In genomic region chr12:104064842-104065441, GRCh38 we compare ENCODE assay signal across 8 cellular contexts. TPM values are rescaled to one million over a fixed set of nuclear protein-coding genes. Genes with fewer than 3 reads are reported as not detected.
A peak's percentile ranks its signal among the peaks of the same experiment; 100 is the strongest.
DNase-seq lines count a peak whose midpoint lies in the region; ATAC-seq and TF ChIP-seq lines count a peak whose summit lies in the region.

No MANE protein-coding gene starts in this region.

- H3K27ac ChIP-seq in HCT116 (ENCODE audit: low read depth, low read length), result peak overlapping the region; percentile 53; the same call in 1 of the 2 replicates
- H3K27ac ChIP-seq in naive thymus-derived CD4-positive, alpha-beta T cell (ENCODE audit: low read depth, low read length), result peak overlapping the region; percentile 79

- no peak for TF ChIP-seq RAD21 in HCT116 (IDR thresholded peaks at IDR 0.05; ENCODE audit: low read depth)

- peak overlapping the region; percentile 62 for H3K9ac ChIP-seq in HCT116 (ENCODE audit: low read length)

- TF ChIP-seq POLR2A in HCT116 (IDR thresholded peaks at IDR 0.05; ENCODE audit: borderline replicate concordance, extremely low read depth, insufficient read depth, insufficient read length) (no peak), erythroblast (IDR thresholded peaks at IDR 0.05; ENCODE audit: low read length) (no peak)

- peak overlapping the region; percentile 65 to 72 for H3K4me3 ChIP-seq in HCT116 (replicated peaks in 1 of 2; ENCODE audit: low read depth in 1 of 2, low read length in 2 of 2)
- H3K4me3 ChIP-seq in naive thymus-derived CD4-positive, alpha-beta T cell (ENCODE audit: low read length), result peak overlapping the region; percentile 95

- H3K27me3 ChIP-seq in HCT116 (ENCODE audit: insufficient read depth, low read length), result no peaks in the 10 kb centered on the region
- no peaks in the 10 kb centered on the region for H3K27me3 ChIP-seq in naive thymus-derived CD4-positive, alpha-beta T cell (ENCODE audit: control insufficient read depth in 2 of 2, insufficient read depth in 2 of 2, low read length in 2 of 2)

- H3K36me3 Mint-ChIP-seq in naive thymus-derived CD4-positive, alpha-beta T cell, result peaks cover 0 to 12% (median 7%) of the 10 kb centered on the region in 5 donors

- peaks cover 6 to 18% of the 10 kb centered on the region in 2 experiments; a peak in 3 of 4 replicates for H3K4me1 ChIP-seq in HCT116 (ENCODE audit: control insufficient read depth in 1 of 2, insufficient read depth in 2 of 2, low read length in 2 of 2)
- H3K4me1 ChIP-seq in naive thymus-derived CD4-positive, alpha-beta T cell (ENCODE audit: control insufficient read depth in 2 of 2, insufficient read depth in 2 of 2, low read length in 2 of 2), result peaks cover 5 to 9% of the 10 kb centered on the region in 2 donors

- H4K20me1 ChIP-seq in HCT116 (ENCODE audit: insufficient read depth), result no peaks in the 10 kb centered on the region

- H3K79me2 ChIP-seq in HCT116 (ENCODE audit: insufficient read depth, low read length), result no peaks in the 10 kb centered on the region

- no peaks in the 10 kb centered on the region for H3K9me3 Mint-ChIP-seq in naive thymus-derived CD4-positive, alpha-beta T cell

- H3K36me3 ChIP-seq in HCT116 (ENCODE audit: control insufficient read depth in 1 of 2, insufficient read depth in 2 of 2, low read length in 2 of 2), result 0 out of 4 replicates have a peak, but pooled peaks cover 0 to 2% of the 10 kb centered on the region in 2 experiments
- H3K36me3 ChIP-seq in naive thymus-derived CD4-positive, alpha-beta T cell (ENCODE audit: control insufficient read depth in 2 of 3, insufficient read depth in 3 of 3, low read length in 3 of 3), result peaks cover 0 to 8% (median 0%) of the 10 kb centered on the region in 3 experiments

- peaks cover 13 to 31% (median 21%) of the 10 kb centered on the region in 7 donors for H3K4me1 Mint-ChIP-seq in naive thymus-derived CD4-positive, alpha-beta T cell

- CTCF ChIA-PET in HCT116 (lab: Charles Lee), result no interaction called here
- CTCF ChIA-PET in naive thymus-derived CD4-positive, alpha-beta T cell (lab: Charles Lee), result interaction anchor here (2.8 kb wide), 1 partner anchor 44 kb away, joined by 10 read pairs; no protein-coding TSS in a partner anchor

- intact Hi-C loops in HCT116 (cut with micrococcal nuclease), result no loop called here
- intact Hi-C loops in naive thymus-derived CD4-positive, alpha-beta T cell (cut with micrococcal nuclease), result loop anchor here (1.0 to 10.0 kb wide), 14 partner anchors 72 to 1172 kb away; partner anchors contain the start of genes HSP90B1 (in 2 of the 2), WASHC4 (in 2 of the 2), APPL2 (in 1 of the 2) and CHST11 (in 1 of the 2)

- H3K27me3 Mint-ChIP-seq in naive thymus-derived CD4-positive, alpha-beta T cell, result peaks cover 5 to 23% (median 9%) of the 10 kb centered on the region in 5 donors

- POLR2A ChIA-PET in HCT116 (lab: Charles Lee), result no interaction called here
- POLR2A ChIA-PET in naive thymus-derived CD4-positive, alpha-beta T cell (lab: Charles Lee), result interaction anchor here (1.2 to 1.8 kb wide), 5 partner anchors 22 to 163 kb away, joined by 3 to 16 read pairs (median 9); partner anchors contain the start of genes HSP90B1, NFYB and TDG

- RAD21 ChIA-PET in HCT116 (lab: Charles Lee; ENCODE audit: low non-redundant PET in 1 of 2, low total read pairs in 2 of 2, uncharacterized antibody in 2 of 2, unreplicated experiment in 2 of 2), result no interaction called here

- no peak for TF ChIP-seq CTCF in GM10266 (IDR thresholded peaks at IDR 0.05; ENCODE audit: control insufficient read depth, insufficient read depth, low read depth, missing control alignments)
- no peak for TF ChIP-seq CTCF in HCT116 (IDR thresholded peaks at IDR 0.05 in 2 of 3, conservative IDR thresholded peaks at IDR 0.05 in 1 of 3; ENCODE audit: borderline replicate concordance in 1 of 3, insufficient read depth in 1 of 3, low read depth in 2 of 3, low read length in 2 of 3)
- no peak for TF ChIP-seq CTCF in omental fat pad (IDR thresholded peaks at IDR 0.05)

- ATAC-seq in HCT116, result no peak
- ATAC-seq in SK-N-SH treated with all-trans-retinoic acid at 6 μM for 48 hours, result peak; percentile 15; the same call in 2 of the 3 replicates
- no peak for ATAC-seq in naive thymus-derived CD4-positive, alpha-beta T cell
- no peak for ATAC-seq in omental fat pad (ENCODE audit: low FRiP score)

- no peak overlapping the region for H2AFZ ChIP-seq in HCT116 (ENCODE audit: low read depth, low read length, poor library complexity, severe bottlenecking)

- peak overlapping the region; percentile 67 to 95 (median 81) for H3K27ac Mint-ChIP-seq in naive thymus-derived CD4-positive, alpha-beta T cell

- peak; percentile 30 for DNase-seq in GM10266 (ENCODE audit: extremely low spot score)
- no peak for DNase-seq in HCT116 (ENCODE audit: low read depth, low spot score)
- DNase-seq in erythroblast (lab: John Stamatoyannopoulos, UW), result peak; percentile 53 to 58
- no peak for DNase-seq in naive thymus-derived CD4-positive, alpha-beta T cell
- no peak for DNase-seq in omental fat pad (ENCODE audit: low spot score)
- DNase-seq in stimulated activated CD4-positive, alpha-beta T cell treated with anti-CD3 and anti-CD28 coated beads, Interleukin-12 subunit alpha, Interleukin-12 subunit beta, amount 100 ng/mL, for 4 hours, result no peak
- no peak for DNase-seq in GDM1 (lab: John Stamatoyannopoulos, UW)

- no TSS peak for BruUV-seq in HCT116 (replicated peaks; lab: Mats Ljungman, UMichigan)

- peak overlapping the region; percentile 92 for H3K4me2 ChIP-seq in HCT116 (ENCODE audit: low read length)

- no peaks in the 10 kb centered on the region for H3K9me3 ChIP-seq in HCT116 (ENCODE audit: control insufficient read depth in 1 of 2, insufficient read depth in 1 of 2, low read depth in 1 of 2, low read length in 2 of 2)
- no peaks in the 10 kb centered on the region for H3K9me3 ChIP-seq in naive thymus-derived CD4-positive, alpha-beta T cell (ENCODE audit: control insufficient read depth in 2 of 3, low read length in 3 of 3)

- H3K9me2 ChIP-seq in HCT116 (ENCODE audit: insufficient read depth), result no peaks in the 10 kb centered on the region

- H3K4me3 Mint-ChIP-seq in naive thymus-derived CD4-positive, alpha-beta T cell, result peak overlapping the region; percentile 88 to 97 (median 92)

TF ChIP-seq in HCT116, 20 proteins besides CTCF, POLR2A, EP300 and RAD21:
- TF ChIP-seq ZFX (IDR thresholded peaks at IDR 0.05) (0 out of 2 replicates have a peak, but pooled peaks have one; percentile 19), ATF3 (IDR thresholded peaks at IDR 0.05) (no peak)

TF ChIP-seq in SK-N-SH treated with all-trans-retinoic acid at 6 μM for 48 hours, 23 proteins besides CTCF, POLR2A, EP300 and RAD21 (continues in another document):
- no peak for TF ChIP-seq GLIS3 (CRISPR knock-in tag; IDR thresholded peaks at IDR 0.05)
- no peak for TF ChIP-seq ZFP30 (CRISPR knock-in tag; IDR thresholded peaks at IDR 0.05)
- TF ChIP-seq SNAI2 (CRISPR knock-in tag; IDR thresholded peaks at IDR 0.05), result no peak
- no peak for TF ChIP-seq PPARA (CRISPR knock-in tag; IDR thresholded peaks at IDR 0.05; ENCODE audit: borderline replicate concordance)
- TF ChIP-seq, protein P1, sequence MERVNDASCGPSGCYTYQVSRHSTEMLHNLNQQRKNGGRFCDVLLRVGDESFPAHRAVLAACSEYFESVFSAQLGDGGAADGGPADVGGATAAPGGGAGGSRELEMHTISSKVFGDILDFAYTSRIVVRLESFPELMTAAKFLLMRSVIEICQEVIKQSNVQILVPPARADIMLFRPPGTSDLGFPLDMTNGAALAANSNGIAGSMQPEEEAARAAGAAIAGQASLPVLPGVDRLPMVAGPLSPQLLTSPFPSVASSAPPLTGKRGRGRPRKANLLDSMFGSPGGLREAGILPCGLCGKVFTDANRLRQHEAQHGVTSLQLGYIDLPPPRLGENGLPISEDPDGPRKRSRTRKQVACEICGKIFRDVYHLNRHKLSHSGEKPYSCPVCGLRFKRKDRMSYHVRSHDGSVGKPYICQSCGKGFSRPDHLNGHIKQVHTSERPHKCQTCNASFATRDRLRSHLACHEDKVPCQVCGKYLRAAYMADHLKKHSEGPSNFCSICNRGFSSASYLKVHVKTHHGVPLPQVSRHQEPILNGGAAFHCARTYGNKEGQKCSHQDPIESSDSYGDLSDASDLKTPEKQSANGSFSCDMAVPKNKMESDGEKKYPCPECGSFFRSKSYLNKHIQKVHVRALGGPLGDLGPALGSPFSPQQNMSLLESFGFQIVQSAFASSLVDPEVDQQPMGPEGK (CRISPR knock-in tag; IDR thresholded peaks at IDR 0.05; ENCODE audit: borderline replicate concordance), result no peak
- TF ChIP-seq ZNF70 (CRISPR knock-in tag; IDR thresholded peaks at IDR 0.05), result no peak
- TF ChIP-seq TOX (CRISPR knock-in tag; IDR thresholded peaks at IDR 0.05; ENCODE audit: borderline replicate concordance), result no peak
- no peak for TF ChIP-seq OSR1 (CRISPR knock-in tag; IDR thresholded peaks at IDR 0.05)
- no peak for TF ChIP-seq ZFP3 (CRISPR knock-in tag; IDR thresholded peaks at IDR 0.05)

RNA-seq across cellular contexts. Expression of gene HCFC2, which starts 0.6 kb away (rescaled TPM):
- 4.9 TPM for total RNA-seq in HCT116 (2021; ENCODE audit: unreplicated experiment)
- polyA plus RNA-seq in HCT116 (2012), result 2.4 and 2.5 TPM in 2 replicates
- total RNA-seq in naive thymus-derived CD4-positive, alpha-beta T cell, result 10 to 100 TPM; 11.4 to 20.2 (median 16.2) TPM
- 1 to 10 TPM; 6.4 to 7.0 TPM for polyA plus RNA-seq in naive thymus-derived CD4-positive, alpha-beta T cell
- 10 to 100 TPM; 11.2 to 32.5 (median 15.9) TPM for total RNA-seq in omental fat pad

RNA-seq across cellular contexts. Expression of gene GLT8D2, which starts 15.0 kb away (rescaled TPM):
- 4.8 TPM for total RNA-seq in HCT116 (2021; ENCODE audit: unreplicated experiment)
- 2.5 and 2.6 TPM in 2 replicates for polyA plus RNA-seq in HCT116 (2012)
- under 1 TPM in 1 of 5 experiments, not detected in 4; 0.15 TPM for total RNA-seq in naive thymus-derived CD4-positive, alpha-beta T cell
- under 1 TPM in 1 of 2 donors, not detected in 1; 0.43 TPM for polyA plus RNA-seq in naive thymus-derived CD4-positive, alpha-beta T cell
- total RNA-seq in omental fat pad, result 10 to 100 TPM in 2 of 4 donors, 1 to 10 TPM in 2; 8.1 to 31.6 (median 13.8) TPM

Comparison
In these comparisons a context has a peak if more than half of its experiments do, and no peak if none do; other contexts are left out.
1. DNase-seq: peak in GM10266 (single experiment) and erythroblast (2 of 2); none in HCT116 (single experiment), naive thymus-derived CD4-positive, alpha-beta T cell (0 of 9), omental fat pad (single experiment), stimulated activated CD4-positive, alpha-beta T cell treated with anti-CD3 and anti-CD28 coated beads, Interleukin-12 subunit alpha, Interleukin-12 subunit beta, amount 100 ng/mL, for 4 hours (single experiment) and GDM1 (single experiment).